Comparison of ENCODE assay signal across 13 cellular contexts in the genomic region with DNA sequence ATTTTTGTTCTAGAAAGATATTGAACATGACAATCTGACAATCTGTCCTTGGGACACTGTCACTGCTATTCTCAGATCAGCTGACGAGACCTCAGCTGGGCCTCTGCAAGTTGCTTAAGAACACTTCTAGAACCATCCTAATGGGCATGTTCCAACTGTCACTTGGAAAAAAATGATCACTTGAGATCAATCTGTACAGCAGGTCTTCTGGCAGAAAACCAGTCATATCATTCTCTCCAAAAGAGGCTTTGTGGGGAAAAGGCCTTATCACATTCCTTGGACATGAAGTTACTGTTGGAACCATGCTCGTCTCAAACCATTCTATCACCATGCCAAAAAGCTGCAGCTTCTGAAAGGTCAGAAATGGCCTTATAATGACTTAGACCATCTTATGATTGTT.
DNase-seq lines count a peak whose midpoint lies in the region; ATAC-seq and TF ChIP-seq lines count a peak whose summit lies in the region.
"Had no signal": no experiment of that assay in that cellular context is flagged by ENCODE, and none has a peak within 500 bp of the region (broad histone marks: within the 10 kb centered on the region; RNA-seq: fewer than 3 reads in every experiment).

No MANE protein-coding gene starts in this region.

- intact Hi-C loops in uterus (cut with DNase I; ENCODE audit: low total_unique reads): no loop called here

- no peaks in the 10 kb centered on the region for H3K36me3 ChIP-seq in uterus
- H3K36me3 ChIP-seq: BLaER1 treated with 17β-estradiol and CSF1 and Interleukin-3, amounts not matched to agents 10 nM and 100 nM had no signal

- H3K27me3 ChIP-seq in uterus: no peaks in the 10 kb centered on the region
- H3K27me3 ChIP-seq: BLaER1 treated with 17β-estradiol and CSF1 and Interleukin-3, amounts not matched to agents 10 nM and 100 nM had no signal

- H3K9me3 ChIP-seq in uterus: no peaks in the 10 kb centered on the region
- H3K9me3 ChIP-seq: BLaER1 treated with 17β-estradiol and CSF1 and Interleukin-3, amounts not matched to agents 10 nM and 100 nM had no signal

- no peak overlapping the region for H3K4me3 ChIP-seq in fibroblast of mammary gland (ENCODE audit: control insufficient read depth, low read depth, low read length)
- H3K4me3 ChIP-seq in uterus: no peak overlapping the region
- H3K4me3 ChIP-seq: BLaER1 treated with 17β-estradiol and CSF1 and Interleukin-3, amounts not matched to agents 10 nM and 100 nM had no signal

- no peak for ATAC-seq in GM21576 (IDR thresholded peaks at IDR 0.05; ENCODE audit: unreplicated experiment)
- ATAC-seq in GM21737 (IDR thresholded peaks at IDR 0.05; ENCODE audit: unreplicated experiment): no peak

- H3K27ac ChIP-seq in uterus: peak overlapping the region; percentile 34 to 36
- H3K27ac ChIP-seq: BLaER1 treated with 17β-estradiol and CSF1 and Interleukin-3, amounts not matched to agents 10 nM and 100 nM had no signal

- peaks cover 2 to 4% of the 10 kb centered on the region in 2 donors for H3K4me1 ChIP-seq in uterus
- H3K4me1 ChIP-seq: BLaER1 treated with 17β-estradiol and CSF1 and Interleukin-3, amounts not matched to agents 10 nM and 100 nM had no signal

- DNase-seq in amniotic epithelial cell (ENCODE audit: low read depth): peak; percentile 22
- peak; percentile 34 for DNase-seq in fibroblast of mammary gland (ENCODE audit: low read depth)
- DNase-seq in medulla oblongata (ENCODE audit: extremely low spot score): peak; percentile 46
- no peak for DNase-seq in uterus
- no peak for DNase-seq in GM10266 (ENCODE audit: extremely low spot score)
- DNase-seq: effector CD4-positive, alpha-beta T cell; NCI-H1436 treated with DMSO at 0.1 percent for 48 hours; NCI-H345; nephron progenitor cell; SIG-M5 had no signal

- TF ChIP-seq POLR2A in uterus (IDR thresholded peaks at IDR 0.05): no peak

- no peak for TF ChIP-seq CTCF in fibroblast of mammary gland (conservative IDR thresholded peaks at IDR 0.05; ENCODE audit: control insufficient read depth, insufficient read depth, low read depth, low read length)
- no peak for TF ChIP-seq CTCF in uterus (IDR thresholded peaks at IDR 0.05)
- TF ChIP-seq CTCF in GM10266 (IDR thresholded peaks at IDR 0.05; ENCODE audit: control insufficient read depth, insufficient read depth, low read depth, missing control alignments): no peak

Comparison
In these comparisons a context has a peak if more than half of its experiments do, and no peak if none do; other contexts are left out.
1. DNase-seq: peak in amniotic epithelial cell (single experiment), fibroblast of mammary gland (single experiment) and medulla oblongata (single experiment); none in uterus (0 of 2) and GM10266 (single experiment).